8 cellular contexts compared by ENCODE assay signal in genomic region chr6:9540534-9541126, GRCh38.
DNase-seq lines count a peak whose midpoint lies in the region; ATAC-seq and TF ChIP-seq lines count a peak whose summit lies in the region.

No MANE protein-coding gene starts in this region.

- H3K27me3 Mint-ChIP-seq in naive thymus-derived CD4-positive, alpha-beta T cell = no peaks in the 10 kb centered on the region

- CTCF ChIA-PET in naive thymus-derived CD4-positive, alpha-beta T cell (lab: Charles Lee) = no interaction called here

- WGBS in esophagus squamous epithelium, 2 donors = 46 to 48% methylated on average over 2 of the region's 2 CpGs

- intact Hi-C loops in esophagus squamous epithelium (cut with DNase I) = no loop called here
- intact Hi-C loops in naive thymus-derived CD4-positive, alpha-beta T cell (cut with micrococcal nuclease) = loop anchor here in 1 of 2 donors (2.0 kb wide), 1 partner anchor 888 kb away; no protein-coding TSS in a partner anchor

- POLR2A ChIA-PET in naive thymus-derived CD4-positive, alpha-beta T cell (lab: Charles Lee) = no interaction called here

- no peaks in the 10 kb centered on the region for H3K4me1 ChIP-seq in Peyer's patch
- no peaks in the 10 kb centered on the region for H3K4me1 ChIP-seq in esophagus squamous epithelium
- no peaks in the 10 kb centered on the region for H3K4me1 ChIP-seq in naive thymus-derived CD4-positive, alpha-beta T cell (ENCODE audit: control insufficient read depth in 2 of 2, insufficient read depth in 2 of 2, low read length in 2 of 2)

- TF ChIP-seq POLR2A in Peyer's patch (IDR thresholded peaks at IDR 0.05) = no peak
- TF ChIP-seq POLR2A in esophagus squamous epithelium (IDR thresholded peaks at IDR 0.05) = no peak

- ATAC-seq in GM18498 (IDR thresholded peaks at IDR 0.05; ENCODE audit: unreplicated experiment) = peak; percentile 55
- ATAC-seq in HG03469 (IDR thresholded peaks at IDR 0.05; ENCODE audit: unreplicated experiment) = peak; percentile 69
- no peak for ATAC-seq in naive thymus-derived CD4-positive, alpha-beta T cell

- H3K9me3 ChIP-seq in Peyer's patch (no peaks in the 10 kb centered on the region), esophagus squamous epithelium (no peaks in the 10 kb centered on the region)
- H3K9me3 ChIP-seq in naive thymus-derived CD4-positive, alpha-beta T cell (ENCODE audit: control insufficient read depth in 2 of 3, low read length in 3 of 3) = no peaks in the 10 kb centered on the region

- no peaks in the 10 kb centered on the region for H3K36me3 Mint-ChIP-seq in naive thymus-derived CD4-positive, alpha-beta T cell

- H3K4me3 Mint-ChIP-seq in naive thymus-derived CD4-positive, alpha-beta T cell = no peak overlapping the region

- peaks cover 0 to 6% (median 0%) of the 10 kb centered on the region in 11 donors for H3K9me3 Mint-ChIP-seq in naive thymus-derived CD4-positive, alpha-beta T cell

- H3K36me3 ChIP-seq in Peyer's patch = no peaks in the 10 kb centered on the region
- H3K36me3 ChIP-seq in esophagus squamous epithelium = no peaks in the 10 kb centered on the region
- H3K36me3 ChIP-seq in naive thymus-derived CD4-positive, alpha-beta T cell (ENCODE audit: control insufficient read depth in 2 of 3, insufficient read depth in 3 of 3, low read length in 3 of 3) = no peaks in the 10 kb centered on the region

- H3K27me3 ChIP-seq in Peyer's patch = no peaks in the 10 kb centered on the region
- H3K27me3 ChIP-seq in esophagus squamous epithelium = peaks cover 0 to 3% (median 0%) of the 10 kb centered on the region in 4 donors
- H3K27me3 ChIP-seq in naive thymus-derived CD4-positive, alpha-beta T cell (ENCODE audit: control insufficient read depth in 2 of 2, insufficient read depth in 2 of 2, low read length in 2 of 2) = no peaks in the 10 kb centered on the region

- DNase-seq in AML-193 (lab: John Stamatoyannopoulos, UW) (peak; percentile 69 to 77), Peyer's patch (no peak), esophagus squamous epithelium (lab: John Stamatoyannopoulos, UW) (no peak), retina (peak; percentile 53)
- no peak for DNase-seq in naive thymus-derived CD4-positive, alpha-beta T cell
- DNase-seq in activated CD4-positive, CD25-positive, alpha-beta regulatory T cell treated with anti-CD3 and anti-CD28 coated beads, Interleukin-2, amount 50 U/mL, for 72 hours = no peak

- no peak overlapping the region for H3K27ac Mint-ChIP-seq in naive thymus-derived CD4-positive, alpha-beta T cell

- H3K27ac ChIP-seq in Peyer's patch = no peak overlapping the region
- H3K27ac ChIP-seq in esophagus squamous epithelium = no peak overlapping the region
- no peak overlapping the region for H3K27ac ChIP-seq in naive thymus-derived CD4-positive, alpha-beta T cell (ENCODE audit: low read depth, low read length)

- no peaks in the 10 kb centered on the region for H3K4me1 Mint-ChIP-seq in naive thymus-derived CD4-positive, alpha-beta T cell

- peak in 4 of 6 experiments; percentile 35 to 42 (median 38) for TF ChIP-seq CTCF in Peyer's patch (IDR thresholded peaks at IDR 0.05)
- TF ChIP-seq CTCF in esophagus squamous epithelium (IDR thresholded peaks at IDR 0.05) = peak in 5 of 6 experiments; percentile 41 to 74 (median 63)

- H3K4me3 ChIP-seq in Peyer's patch = no peak overlapping the region
- no peak overlapping the region for H3K4me3 ChIP-seq in esophagus squamous epithelium
- H3K4me3 ChIP-seq in naive thymus-derived CD4-positive, alpha-beta T cell (ENCODE audit: low read length) = no peak overlapping the region

Comparison
In these comparisons a context has a peak if more than half of its experiments do, and no peak if none do; other contexts are left out.
1. DNase-seq: peak in AML-193 (2 of 2) and retina (single experiment); none in Peyer's patch (0 of 3), esophagus squamous epithelium (single experiment), naive thymus-derived CD4-positive, alpha-beta T cell (0 of 9) and activated CD4-positive, CD25-positive, alpha-beta regulatory T cell treated with anti-CD3 and anti-CD28 coated beads, Interleukin-2, amount 50 U/mL, for 72 hours (single experiment).